1 cellular context compared by ENCODE assay signal in the genomic region with DNA sequence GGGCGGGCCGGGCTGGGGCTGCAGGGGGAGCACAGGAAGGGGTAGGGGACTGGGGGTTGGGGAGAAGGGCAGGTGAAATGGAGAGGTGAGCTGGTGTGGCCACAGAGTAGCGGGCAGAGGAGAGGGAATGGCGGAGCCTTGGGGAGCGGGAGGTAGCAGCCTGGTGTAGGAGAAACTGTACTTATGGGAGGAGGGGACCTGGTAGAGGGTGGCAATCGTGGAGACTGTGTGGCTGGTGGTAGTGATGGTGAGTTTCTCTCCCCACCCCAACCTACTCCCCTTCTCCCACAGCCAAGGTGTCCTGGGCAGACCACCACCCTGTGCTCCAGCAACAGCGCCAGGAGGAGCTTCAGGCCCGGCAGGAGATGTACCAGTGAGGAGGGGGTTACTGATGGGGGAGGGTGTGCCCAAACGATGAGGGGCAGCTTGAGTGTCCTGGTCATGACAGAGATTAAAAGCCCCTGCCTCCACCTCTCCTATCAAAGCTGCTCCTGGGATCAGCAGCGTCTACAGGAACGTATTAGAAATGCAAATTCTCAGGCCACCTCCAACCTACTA.
TF ChIP-seq lines count a peak whose summit lies in the region.

No MANE protein-coding gene starts in this region.

TF ChIP-seq in GM12891, 5 proteins besides CTCF, POLR2A, EP300 and RAD21:
- TF ChIP-seq PAX5 (IDR thresholded peaks at IDR 0.05; ENCODE audit: insufficient read depth, low read length, severe bottlenecking) (no peak), POLR2AphosphoS5 (IDR thresholded peaks at IDR 0.05; ENCODE audit: low read depth, low read length) (no peak), POU2F2 (IDR thresholded peaks at IDR 0.05; ENCODE audit: low read depth, low read length) (no peak), SPI1 (IDR thresholded peaks at IDR 0.05; ENCODE audit: low read depth, low read length) (no peak), TAF1 (IDR thresholded peaks at IDR 0.05; ENCODE audit: low read depth, low read length) (no peak)
